9 cellular contexts compared by ENCODE assay signal in genomic region chr6:31888281-31889258, GRCh38. TPM values are rescaled to one million over a fixed set of nuclear protein-coding genes. Genes with fewer than 3 reads are reported as not detected.
DNase-seq lines count a peak whose midpoint lies in the region; ATAC-seq and TF ChIP-seq lines count a peak whose summit lies in the region.
"Had no signal": no experiment of that assay in that cellular context is flagged by ENCODE, and none has a peak within 500 bp of the region (broad histone marks: within the 10 kb centered on the region; RNA-seq: fewer than 3 reads in every experiment).

No MANE protein-coding gene starts in this region.

- H3K27ac ChIP-seq in esophagus squamous epithelium (no peak overlapping the region), sigmoid colon (no peak overlapping the region)
- H3K27ac ChIP-seq: skin epidermis had no signal

- intact Hi-C loops in activated CD8-positive, alpha-beta T cell treated with anti-CD3 and anti-CD28 coated beads for 36 hours (cut with micrococcal nuclease), result no loop called here
- intact Hi-C loops in esophagus squamous epithelium (cut with DNase I) (no loop called here), sigmoid colon (cut with DNase I) (loop anchor here (2.0 kb wide), 1 partner anchor 208 kb away; the partner anchor contains the start of gene LY6G5C)

- H3K36me3 ChIP-seq in esophagus squamous epithelium (peaks cover 38 to 100% (median 66%) of the 10 kb centered on the region in 3 donors), sigmoid colon (peaks cover 38 to 98% (median 63%) of the 10 kb centered on the region in 4 donors)

- peak; percentile 93 for TF ChIP-seq CTCF in activated CD8-positive, alpha-beta T cell treated with anti-CD3 and anti-CD28 coated beads for 36 hours (IDR thresholded peaks at IDR 0.05)
- peak in 4 of 6 experiments; percentile 45 to 72 (median 58) for TF ChIP-seq CTCF in esophagus squamous epithelium (IDR thresholded peaks at IDR 0.05)
- peak in 3 of 4 experiments; percentile 47 to 79 (median 58) for TF ChIP-seq CTCF in sigmoid colon (IDR thresholded peaks at IDR 0.05)

- H3K4me3 Mint-ChIP-seq in activated CD8-positive, alpha-beta T cell treated with anti-CD3 and anti-CD28 coated beads for 36 hours, result no peak overlapping the region

- no peak overlapping the region for H3K4me3 ChIP-seq in esophagus squamous epithelium
- H3K4me3 ChIP-seq in sigmoid colon, result no peak overlapping the region
- H3K4me3 ChIP-seq: skin epidermis had no signal

- POLR2A ChIA-PET in activated CD8-positive, alpha-beta T cell treated with anti-CD3 and anti-CD28 coated beads for 36 hours (lab: Charles Lee), result interaction anchor here (0.8 to 1.0 kb wide), 2 partner anchors 136 to 151 kb away, joined by 3 to 4 read pairs; no protein-coding TSS in a partner anchor

- TF ChIP-seq EP300 in sigmoid colon (IDR thresholded peaks at IDR 0.05), result no peak

- WGBS in esophagus squamous epithelium, 2 donors, result 59 to 78% methylated on average over 14 to 16 of the region's 43 CpGs
- 81 to 82% methylated on average over 43 of the region's 43 CpGs for WGBS in sigmoid colon, 2 donors

- no peaks in the 10 kb centered on the region for H3K27me3 ChIP-seq in esophagus squamous epithelium
- H3K27me3 ChIP-seq in sigmoid colon, result no peaks in the 10 kb centered on the region

- H3K27ac Mint-ChIP-seq in activated CD8-positive, alpha-beta T cell treated with anti-CD3 and anti-CD28 coated beads for 36 hours, result no peak overlapping the region

- peak; percentile 53 for DNase-seq in activated gamma-delta T cell treated with Interleukin-2 at 50 U/mL for 16 hours
- no peak for DNase-seq in activated gamma-delta T cell (lab: John Stamatoyannopoulos, UW)
- peak; percentile 71 for DNase-seq in activated CD8-positive, alpha-beta T cell treated with anti-CD3 and anti-CD28 coated beads for 36 hours
- no peak for DNase-seq in esophagus squamous epithelium (lab: John Stamatoyannopoulos, UW)
- no peak for DNase-seq in sigmoid colon
- DNase-seq in NCI-H187 (lab: John Stamatoyannopoulos, UW), result no peak
- DNase-seq in NCI-H2171 treated with DMSO at 0.1 percent for 48 hours (lab: John Stamatoyannopoulos, UW), result no peak
- DNase-seq in SKM-1 (lab: John Stamatoyannopoulos, UW; ENCODE audit: unreplicated experiment), result no peak

- CTCF ChIA-PET in activated CD8-positive, alpha-beta T cell treated with anti-CD3 and anti-CD28 coated beads for 36 hours (lab: Charles Lee), result interaction anchor here (0.8 to 4.0 kb wide), 15 partner anchors 9 to 207 kb away, joined by 3 to 14 read pairs (median 3); partner anchors contain the start of genes DDAH2, EHMT2, LY6G5C and NEU1

- ATAC-seq in activated CD8-positive, alpha-beta T cell treated with anti-CD3 and anti-CD28 coated beads for 36 hours, result peak; percentile 64

- H3K4me1 ChIP-seq in esophagus squamous epithelium (peaks cover 0 to 6% (median 0%) of the 10 kb centered on the region in 3 donors), sigmoid colon (no peaks in the 10 kb centered on the region)

- H3K9me3 ChIP-seq in esophagus squamous epithelium, result no peaks in the 10 kb centered on the region
- H3K9me3 ChIP-seq in sigmoid colon, result no peaks in the 10 kb centered on the region

- peaks cover 42% of the 10 kb centered on the region for H3K36me3 Mint-ChIP-seq in activated CD8-positive, alpha-beta T cell treated with anti-CD3 and anti-CD28 coated beads for 36 hours (ENCODE audit: low read depth)

- peaks cover 5% of the 10 kb centered on the region for H3K4me1 Mint-ChIP-seq in activated CD8-positive, alpha-beta T cell treated with anti-CD3 and anti-CD28 coated beads for 36 hours (ENCODE audit: low read depth)

- H3K27me3 Mint-ChIP-seq in activated CD8-positive, alpha-beta T cell treated with anti-CD3 and anti-CD28 coated beads for 36 hours, result no peaks in the 10 kb centered on the region

- H3K9me3 Mint-ChIP-seq in activated CD8-positive, alpha-beta T cell treated with anti-CD3 and anti-CD28 coated beads for 36 hours, result no peaks in the 10 kb centered on the region

- TF ChIP-seq POLR2A in esophagus squamous epithelium (IDR thresholded peaks at IDR 0.05) (no peak), sigmoid colon (IDR thresholded peaks at IDR 0.05) (no peak)

RNA-seq across cellular contexts. Expression of gene EHMT2, which starts 8.9 kb away (rescaled TPM):
- total RNA-seq in activated CD8-positive, alpha-beta T cell treated with anti-CD3 and anti-CD28 coated beads for 36 hours, result 10 to 100 TPM; 55.4 to 56.8 TPM
- total RNA-seq in esophagus squamous epithelium (10 to 100 TPM; 23.4 to 34.5 (median 27.4) TPM), sigmoid colon (10 to 100 TPM; 31.3 to 34.3 (median 33.8) TPM)
- polyA plus RNA-seq in sigmoid colon, result 10 to 100 TPM; 11.8 to 45.0 (median 17.4) TPM

RNA-seq across cellular contexts. Expression of gene SLC44A4, which starts 9.8 kb away (rescaled TPM):
- not detected for total RNA-seq in activated CD8-positive, alpha-beta T cell treated with anti-CD3 and anti-CD28 coated beads for 36 hours
- total RNA-seq in esophagus squamous epithelium (1 to 10 TPM in 2 of 4 donors, under 1 TPM in 1, not detected in 1; 0.38 to 3.6 (median 1.3) TPM), sigmoid colon (1 to 10 TPM in 2 of 4 donors, not detected in 2; 1.4 to 8.0 TPM)
- polyA plus RNA-seq in sigmoid colon, result 100 to 1,000 TPM in 2 of 3 donors, 10 to 100 TPM in 1; 78.1 to 252 (median 106) TPM

RNA-seq across cellular contexts. Expression of gene ZBTB12, which starts 13.3 kb away (rescaled TPM):
- 1 to 10 TPM; 1.8 to 2.1 TPM for total RNA-seq in activated CD8-positive, alpha-beta T cell treated with anti-CD3 and anti-CD28 coated beads for 36 hours
- total RNA-seq in esophagus squamous epithelium (1 to 10 TPM in 2 of 4 donors, under 1 TPM in 2; 0.83 to 2.8 (median 1.0) TPM), sigmoid colon (1 to 10 TPM in 3 of 4 donors, under 1 TPM in 1; 0.83 to 2.1 (median 1.1) TPM)
- polyA plus RNA-seq in sigmoid colon, result 1 to 10 TPM in 2 of 3 donors, under 1 TPM in 1; 0.92 to 4.3 (median 1.2) TPM

RNA-seq across cellular contexts. Expression of gene NEU1, which starts 25.9 kb away (rescaled TPM):
- total RNA-seq in activated CD8-positive, alpha-beta T cell treated with anti-CD3 and anti-CD28 coated beads for 36 hours, result 1 to 10 TPM; 8.7 to 9.8 TPM
- total RNA-seq in esophagus squamous epithelium (10 to 100 TPM; 13.6 to 23.6 (median 17.3) TPM), sigmoid colon (10 to 100 TPM; 31.3 to 43.2 (median 33.6) TPM)
- 10 to 100 TPM; 15.0 to 41.1 (median 31.9) TPM for polyA plus RNA-seq in sigmoid colon

RNA-seq across cellular contexts. Expression of gene C2, which starts 38.9 kb away (rescaled TPM):
- 1 to 10 TPM in 1 of 2 experiments, under 1 TPM in 1; 0.99 to 1.4 TPM for total RNA-seq in activated CD8-positive, alpha-beta T cell treated with anti-CD3 and anti-CD28 coated beads for 36 hours
- total RNA-seq in esophagus squamous epithelium (10 to 100 TPM in 2 of 4 donors, 1 to 10 TPM in 2; 1.1 to 15.2 (median 6.4) TPM), sigmoid colon (10 to 100 TPM in 3 of 4 donors, 1 to 10 TPM in 1; 4.9 to 17.7 (median 13.6) TPM)
- polyA plus RNA-seq in sigmoid colon, result 10 to 100 TPM; 10.2 to 39.2 (median 23.1) TPM

Comparison
In these comparisons a context has a peak if more than half of its experiments do, and no peak if none do; other contexts are left out.
1. DNase-seq: peak in activated gamma-delta T cell treated with Interleukin-2 at 50 U/mL for 16 hours (single experiment) and activated CD8-positive, alpha-beta T cell treated with anti-CD3 and anti-CD28 coated beads for 36 hours (single experiment); none in activated gamma-delta T cell (single experiment), esophagus squamous epithelium (single experiment), sigmoid colon (single experiment), NCI-H187 (0 of 2), NCI-H2171 treated with DMSO at 0.1 percent for 48 hours (single experiment) and SKM-1 (single experiment).
2. Peak in every context shown above with its lines, with median percentiles within 50 percentile points of each other: CTCF ChIP-seq.